Comparison of ENCODE assay signal across 18 cellular contexts in genomic region chr11:131839326-131839725, GRCh38.
DNase-seq lines count a peak whose midpoint lies in the region; ATAC-seq and TF ChIP-seq lines count a peak whose summit lies in the region.
"Had no signal": no experiment of that assay in that cellular context is flagged by ENCODE, and none has a peak within 500 bp of the region (broad histone marks: within the 10 kb centered on the region; RNA-seq: fewer than 3 reads in every experiment).

No MANE protein-coding gene starts in this region.

- H3K4me1 Mint-ChIP-seq in stimulated activated naive B cell treated with anti-CD40 and anti-IgM and Interleukin-4, amounts not matched to agents 10 μg/mL and 1 μg/mL and 100 μg/mL, for 72 hours = no peaks in the 10 kb centered on the region
- H3K4me1 Mint-ChIP-seq: CD4-positive, CD25-positive, alpha-beta regulatory T cell had no signal

- in situ Hi-C loops in brain microvascular endothelial cell (cut with HindIII; ENCODE audit: low pct_ligation_motif_present, low sequenced_read_pairs) = no loop called here
- in situ Hi-C loops in KBM-7 (cut with MboI; ENCODE audit: low pct_unique_long_range_greater_than_20kb, low sequenced_read_pairs) = no loop called here
- in situ Hi-C loops in GM23248 (cut with MboI) = no loop called here

- H3K27ac ChIP-seq in brain microvascular endothelial cell = no peak overlapping the region
- no peak overlapping the region for H3K27ac ChIP-seq in GM23248

- POLR2A ChIA-PET in HEK293T (lab: Yijun Ruan, JAX) = no interaction called here

- ATAC-seq in stimulated activated naive B cell treated with anti-CD40 and anti-IgM and Interleukin-4, amounts not matched to agents 10 μg/mL and 1 μg/mL and 100 μg/mL, for 72 hours (replicated peaks) = no peak
- ATAC-seq: CD8-positive, alpha-beta T cell had no signal

- no peaks in the 10 kb centered on the region for H3K36me3 Mint-ChIP-seq in stimulated activated naive B cell treated with anti-CD40 and anti-IgM and Interleukin-4, amounts not matched to agents 10 μg/mL and 1 μg/mL and 100 μg/mL, for 72 hours
- H3K36me3 Mint-ChIP-seq: CD4-positive, CD25-positive, alpha-beta regulatory T cell; CD8-positive, alpha-beta T cell had no signal

- WGBS in GM23248 (ENCODE audit: low coverage in 1 of 2, low lambda C conversion rate in 2 of 2, missing lambda C conversion rate in 2 of 2), 2 experiments = 73 to 75% methylated on average over 2 of the region's 2 CpGs

- no peak overlapping the region for H3K4me2 ChIP-seq in GM23248 (ENCODE audit: unreplicated experiment)

- H3K36me3 ChIP-seq in brain microvascular endothelial cell (replicated peaks) (no peaks in the 10 kb centered on the region), GM23248 (ENCODE audit: low read depth) (no peaks in the 10 kb centered on the region)

- H3K9ac ChIP-seq in GM23248 = no peak overlapping the region

- H3K4me3 Mint-ChIP-seq in stimulated activated naive B cell treated with anti-CD40 and anti-IgM and Interleukin-4, amounts not matched to agents 10 μg/mL and 1 μg/mL and 100 μg/mL, for 72 hours = no peak overlapping the region
- H3K4me3 Mint-ChIP-seq: CD4-positive, CD25-positive, alpha-beta regulatory T cell; CD8-positive, alpha-beta T cell had no signal

- no peaks in the 10 kb centered on the region for H3K9me3 ChIP-seq in GM23248 (ENCODE audit: low read depth)
- H3K9me3 ChIP-seq: Caco-2 had no signal

- no peaks in the 10 kb centered on the region for H3K27me3 ChIP-seq in brain microvascular endothelial cell (replicated peaks)
- no peaks in the 10 kb centered on the region for H3K27me3 ChIP-seq in GM23248 (replicated peaks; ENCODE audit: insufficient read depth)

- H3K4me1 ChIP-seq in GM23248 (ENCODE audit: insufficient read depth) = no peaks in the 10 kb centered on the region
- H3K4me1 ChIP-seq: Caco-2 had no signal

- no peak overlapping the region for H2AFZ ChIP-seq in GM23248

- TF ChIP-seq CTCF in brain microvascular endothelial cell (IDR thresholded peaks at IDR 0.05; ENCODE audit: low read depth, low read length, missing control alignments) = no peak
- no peak for TF ChIP-seq CTCF in retinal pigment epithelial cell (conservative IDR thresholded peaks at IDR 0.05; ENCODE audit: low read depth, low read length)

- H3K4me3 ChIP-seq in brain microvascular endothelial cell (ENCODE audit: low read depth, low read length) = no peak overlapping the region
- no peak overlapping the region for H3K4me3 ChIP-seq in retinal pigment epithelial cell (ENCODE audit: low read length)
- no peak overlapping the region for H3K4me3 ChIP-seq in GM23248

- DNase-seq in M059J (ENCODE audit: low read depth) (peak; percentile 5), brain microvascular endothelial cell (peak; percentile 8), iris pigment epithelial cell (ENCODE audit: low read depth) (peak; percentile 54), retinal pigment epithelial cell (ENCODE audit: low read depth) (peak; percentile 27), KBM-7 (no peak), GM23248 (no peak), HEK293T (ENCODE audit: extremely low spot score) (no peak)
- no peak for DNase-seq in stimulated activated naive B cell treated with anti-CD40 and anti-IgM and Interleukin-4, amounts not matched to agents 10 μg/mL and 1 μg/mL and 100 μg/mL, for 72 hours
- DNase-seq: C1 segment of cervical spinal cord; Caco-2; CD4-positive, CD25-positive, alpha-beta regulatory T cell; CD8-positive, alpha-beta T cell; DMS 273 treated with DMSO at 0.1 percent for 48 hours; DMS79; EL; GF-D8; H7; HCEC 1CT had no signal

- no peaks in the 10 kb centered on the region for H4K20me1 ChIP-seq in GM23248 (ENCODE audit: insufficient read depth)

- no peaks in the 10 kb centered on the region for H3K9me2 ChIP-seq in GM23248 (ENCODE audit: insufficient read depth)

- no peaks in the 10 kb centered on the region for H3F3A ChIP-seq in GM23248 (ENCODE audit: insufficient read depth)

- H3K27ac Mint-ChIP-seq in stimulated activated naive B cell treated with anti-CD40 and anti-IgM and Interleukin-4, amounts not matched to agents 10 μg/mL and 1 μg/mL and 100 μg/mL, for 72 hours = no peak overlapping the region
- H3K27ac Mint-ChIP-seq: CD4-positive, CD25-positive, alpha-beta regulatory T cell; CD8-positive, alpha-beta T cell had no signal

- peaks cover 8 to 9% of the 10 kb centered on the region in 2 donors for H3K9me3 Mint-ChIP-seq in stimulated activated naive B cell treated with anti-CD40 and anti-IgM and Interleukin-4, amounts not matched to agents 10 μg/mL and 1 μg/mL and 100 μg/mL, for 72 hours
- H3K9me3 Mint-ChIP-seq: CD8-positive, alpha-beta T cell had no signal

- no peaks in the 10 kb centered on the region for H3K79me2 ChIP-seq in GM23248 (ENCODE audit: insufficient read depth)

- no peaks in the 10 kb centered on the region for H3K27me3 Mint-ChIP-seq in stimulated activated naive B cell treated with anti-CD40 and anti-IgM and Interleukin-4, amounts not matched to agents 10 μg/mL and 1 μg/mL and 100 μg/mL, for 72 hours

- CTCF ChIA-PET in HEK293T (lab: Yijun Ruan, JAX) = no interaction called here

TF ChIP-seq in HEK293T, 16 proteins besides CTCF, POLR2A, EP300 and RAD21:
- TF ChIP-seq ARNT (IDR thresholded peaks at IDR 0.05) (no peak), TARDBP (IDR thresholded peaks at IDR 0.05) (no peak), LEF1 (IDR thresholded peaks at IDR 0.05; ENCODE audit: borderline replicate concordance) (no peak), ZNF384 (IDR thresholded peaks at IDR 0.05) (no peak), FOXK2 (IDR thresholded peaks at IDR 0.05) (no peak), HDGF (IDR thresholded peaks at IDR 0.05; ENCODE audit: borderline replicate concordance) (no peak), L3MBTL2 (conservative IDR thresholded peaks at IDR 0.05) (no peak), FOXA1 (IDR thresholded peaks at IDR 0.05) (no peak), ELF4 (IDR thresholded peaks at IDR 0.05) (no peak), NFRKB (IDR thresholded peaks at IDR 0.05) (no peak), PKNOX1 (IDR thresholded peaks at IDR 0.05) (no peak), SP1 (IDR thresholded peaks at IDR 0.05) (no peak), FOXM1 (IDR thresholded peaks at IDR 0.05; ENCODE audit: borderline replicate concordance) (no peak), CTBP1 (IDR thresholded peaks at IDR 0.05; ENCODE audit: borderline replicate concordance) (no peak), BHLHE40 (IDR thresholded peaks at IDR 0.05; ENCODE audit: borderline replicate concordance) (no peak), SUZ12 (IDR thresholded peaks at IDR 0.05) (no peak)

Comparison
In these comparisons a context has a peak if more than half of its experiments do, and no peak if none do; other contexts are left out.
1. DNase-seq: peak in M059J (single experiment), brain microvascular endothelial cell (single experiment), iris pigment epithelial cell (single experiment) and retinal pigment epithelial cell (single experiment); none in KBM-7 (single experiment), GM23248 (single experiment), HEK293T (single experiment) and stimulated activated naive B cell treated with anti-CD40 and anti-IgM and Interleukin-4, amounts not matched to agents 10 μg/mL and 1 μg/mL and 100 μg/mL, for 72 hours (single experiment).